In genomic region chr14:30972882-30973582, GRCh38 we compare ENCODE assay signal across 1 cellular context.
A peak's percentile ranks its signal among the peaks of the same experiment; 100 is the strongest.
TF ChIP-seq lines count a peak whose summit lies in the region.

No MANE protein-coding gene starts in this region.

TF ChIP-seq in HepG2, 621 proteins besides CTCF, POLR2A, EP300 and RAD21 (continued from another document):
- no peak for TF ChIP-seq ZBTB34 (CRISPR knock-in tag; IDR thresholded peaks at IDR 0.05)
- no peak for TF ChIP-seq CCDC6 (CRISPR knock-in tag; IDR thresholded peaks at IDR 0.05)
- no peak for TF ChIP-seq ZNF83 (CRISPR knock-in tag; IDR thresholded peaks at IDR 0.05; ENCODE audit: borderline replicate concordance)
- TF ChIP-seq E2F1 (CRISPR knock-in tag; IDR thresholded peaks at IDR 0.05): no peak
- TF ChIP-seq TARDBP (CRISPR knock-in tag; IDR thresholded peaks at IDR 0.05): 0 out of 2 replicates have a peak, but pooled peaks have one; percentile 15
- TF ChIP-seq KLF6 (CRISPR knock-in tag; IDR thresholded peaks at IDR 0.05): no peak
- TF ChIP-seq ZNF136 (CRISPR knock-in tag; IDR thresholded peaks at IDR 0.05; ENCODE audit: low read depth): no peak
- TF ChIP-seq ZSCAN25 (CRISPR knock-in tag; IDR thresholded peaks at IDR 0.05): 0 out of 2 replicates have a peak, but pooled peaks have one; percentile 23
- no peak for TF ChIP-seq ZNF891 (CRISPR knock-in tag; IDR thresholded peaks at IDR 0.05)
- no peak for TF ChIP-seq ZNF558 (CRISPR knock-in tag; IDR thresholded peaks at IDR 0.05; ENCODE audit: borderline replicate concordance)
- no peak for TF ChIP-seq TOE1 (CRISPR knock-in tag; IDR thresholded peaks at IDR 0.05)
- no peak for TF ChIP-seq PBX3 (CRISPR knock-in tag; IDR thresholded peaks at IDR 0.05; ENCODE audit: borderline replicate concordance)
- TF ChIP-seq ZNF567 (CRISPR knock-in tag; IDR thresholded peaks at IDR 0.05; ENCODE audit: borderline replicate concordance): no peak
- TF ChIP-seq ZNF143 (CRISPR knock-in tag; IDR thresholded peaks at IDR 0.05): no peak
- TF ChIP-seq ZFP62 (CRISPR knock-in tag; IDR thresholded peaks at IDR 0.05): no peak
- no peak for TF ChIP-seq ZNF33A (CRISPR knock-in tag; IDR thresholded peaks at IDR 0.05; ENCODE audit: borderline replicate concordance)
- no peak for TF ChIP-seq ZNF780A (CRISPR knock-in tag; IDR thresholded peaks at IDR 0.05)
- TF ChIP-seq ZNF615 (CRISPR knock-in tag; IDR thresholded peaks at IDR 0.05; ENCODE audit: borderline replicate concordance): 0 out of 2 replicates have a peak, but pooled peaks have one; percentile 11
- TF ChIP-seq TRIM24 (CRISPR knock-in tag; IDR thresholded peaks at IDR 0.05): no peak
- TF ChIP-seq ZNF572 (CRISPR knock-in tag; IDR thresholded peaks at IDR 0.05): no peak
- 0 out of 2 replicates have a peak, but pooled peaks have one; percentile 12 for TF ChIP-seq FOXO4 (CRISPR knock-in tag; conservative IDR thresholded peaks at IDR 0.05)
- no peak for TF ChIP-seq FOXP1 (IDR thresholded peaks at IDR 0.05)
- no peak for TF ChIP-seq FOXP1 (CRISPR knock-in tag; IDR thresholded peaks at IDR 0.05)
- no peak for TF ChIP-seq ZFX (CRISPR knock-in tag; IDR thresholded peaks at IDR 0.05; ENCODE audit: low read depth)
- no peak for TF ChIP-seq DNMT3B (CRISPR knock-in tag; conservative IDR thresholded peaks at IDR 0.05)
- no peak for TF ChIP-seq ZNF207 (IDR thresholded peaks at IDR 0.05; ENCODE audit: borderline replicate concordance)
TF ChIP-seq in HepG2: peak in this region for 9.
